In the genomic region with DNA sequence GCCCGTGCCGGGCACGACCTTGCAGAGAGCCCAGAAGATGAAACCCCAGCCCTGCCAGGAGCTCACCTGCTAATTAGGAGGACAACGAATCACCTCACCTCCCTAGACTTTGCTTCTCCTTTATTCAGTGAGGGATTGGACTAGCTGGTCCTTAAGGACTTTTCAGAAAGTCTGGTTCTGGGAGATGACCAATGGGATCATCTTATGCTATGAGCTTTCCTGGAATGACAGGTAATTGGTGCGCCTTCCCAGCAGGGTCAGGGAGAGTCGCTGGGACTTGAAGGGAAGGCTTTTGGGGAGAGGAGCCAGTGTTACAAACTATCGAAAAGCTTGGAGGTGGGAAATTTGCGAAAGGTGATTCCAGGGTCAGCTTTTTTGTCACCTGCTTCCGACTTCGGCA, we compare ENCODE assay signal across 8 cellular contexts.
A peak's percentile ranks its signal among the peaks of the same experiment; 100 is the strongest.
DNase-seq lines count a peak whose midpoint lies in the region; ATAC-seq, FAIRE-seq and TF ChIP-seq lines count a peak whose summit lies in the region.
"Not testable (repeated sequence)": the region's sequence is repeated elsewhere in the genome, so short reads cannot be mapped to it uniquely, and the experiment has no call there.

No MANE protein-coding gene starts in this region.

- TF ChIP-seq EP300 in tibial nerve (IDR thresholded peaks at IDR 0.05): not testable (repeated sequence)

- not testable (repeated sequence) for BruUV-seq in Panc1 (replicated peaks; lab: Mats Ljungman, UMichigan); endothelial cell of umbilical vein (replicated peaks; lab: Mats Ljungman, UMichigan)

- intact Hi-C loops in Panc1 (cut with micrococcal nuclease; ENCODE audit: unreplicated experiment); endothelial cell of umbilical vein (cut with micrococcal nuclease); kidney (cut with DNase I): not testable (repeated sequence)

- H3K79me2 ChIP-seq in KMS-11 (ENCODE audit: insufficient read depth, low read depth); endothelial cell of umbilical vein (ENCODE audit: control insufficient read depth, insufficient read depth, low read length): not testable (repeated sequence)

- H3K9me3 ChIP-seq in Panc1 (ENCODE audit: control insufficient read depth, insufficient read depth, low read depth, low read length); endothelial cell of umbilical vein (replicated peaks; ENCODE audit: control insufficient read depth, insufficient read depth, low read length); kidney (ENCODE audit: control insufficient read depth in 1 of 2, low read length in 2 of 2); neutrophil; tibial nerve: not testable (repeated sequence)

- CTCF ChIA-PET in Panc1 (lab: Charles Lee): not testable (repeated sequence)
- CTCF ChIA-PET in endothelial cell of umbilical vein (lab: Charles Lee): interaction anchor here (1.1 kb wide), 1 partner anchor 117 kb away, joined by 4 read pairs; no protein-coding TSS in a partner anchor

- not testable (repeated sequence) for H3K9me1 ChIP-seq in endothelial cell of umbilical vein (replicated peaks; ENCODE audit: control insufficient read depth, extremely low read depth, insufficient read depth, low read length)

- not testable (repeated sequence) for H3K4me3 ChIP-seq in KMS-11 (IDR thresholded peaks at IDR 0.05; ENCODE audit: insufficient read depth, low read depth, low read length)
- peak overlapping the region; percentile 54 to 75 for H3K4me3 ChIP-seq in Panc1 (ENCODE audit: low read depth in 2 of 2, low read length in 2 of 2)
- H3K4me3 ChIP-seq in endothelial cell of umbilical vein (replicated peaks in 1 of 3; ENCODE audit: insufficient read depth in 1 of 3, low read depth in 1 of 3, low read length in 3 of 3): peak overlapping the region; percentile 39 to 71 (median 65)
- peak overlapping the region; percentile 62 to 72 for H3K4me3 ChIP-seq in kidney (ENCODE audit: low read length in 2 of 2)
- peak overlapping the region; percentile 61 to 68 for H3K4me3 ChIP-seq in neutrophil (ENCODE audit: low read depth in 1 of 2, low read length in 1 of 2)
- peak overlapping the region; percentile 44 to 66 (median 50) for H3K4me3 ChIP-seq in tibial nerve

- not testable (repeated sequence) for TF ChIP-seq CTCF in KMS-11 (conservative IDR thresholded peaks at IDR 0.05; ENCODE audit: low read depth, low read length); Panc1 (IDR thresholded peaks at IDR 0.05); endothelial cell of umbilical vein (IDR thresholded peaks at IDR 0.05; ENCODE audit: extremely low read depth in 1 of 2, insufficient read depth in 1 of 2, low read depth in 1 of 2, low read length in 2 of 2); kidney (IDR thresholded peaks at IDR 0.05; ENCODE audit: borderline replicate concordance, extremely low read depth, insufficient read depth); neutrophil (IDR thresholded peaks at IDR 0.05); tibial nerve (IDR thresholded peaks at IDR 0.05)

- H3K4me1 ChIP-seq in KMS-11 (ENCODE audit: low read depth, poor library complexity, severe bottlenecking); Panc1 (ENCODE audit: control insufficient read depth, insufficient read depth, low read length); endothelial cell of umbilical vein (ENCODE audit: control insufficient read depth, extremely low read depth, insufficient read depth, low read length); kidney (ENCODE audit: control insufficient read depth in 1 of 2, insufficient read depth in 1 of 2, low read depth in 1 of 2, low read length in 2 of 2); neutrophil (ENCODE audit: control insufficient read depth in 1 of 2, insufficient read depth in 1 of 2, low read depth in 1 of 2, low read length in 1 of 2); tibial nerve: not testable (repeated sequence)

- WGBS in tibial nerve, 2 donors: 13 to 34% methylated on average over 6 of the region's 10 CpGs

- H3K36me3 ChIP-seq in KMS-11 (ENCODE audit: insufficient read depth); Panc1 (ENCODE audit: control insufficient read depth, insufficient read depth, low read length); endothelial cell of umbilical vein (ENCODE audit: control insufficient read depth in 2 of 2, extremely low read depth in 1 of 2, insufficient read depth in 2 of 2, low read length in 2 of 2); kidney (ENCODE audit: control insufficient read depth in 1 of 2, insufficient read depth in 2 of 2, low read length in 2 of 2); neutrophil; tibial nerve: not testable (repeated sequence)

- ATAC-seq in Panc1: peak; percentile 51
- ATAC-seq in activated naive CD4-positive, alpha-beta T cell treated with anti-CD3 and anti-CD28 coated beads, Interleukin-2, amount 50 U/mL, for 72 hours: not testable (repeated sequence)

- H2AFZ ChIP-seq in KMS-11 (ENCODE audit: low read depth) (peak overlapping the region; percentile 92), endothelial cell of umbilical vein (ENCODE audit: low read depth, low read length) (peak overlapping the region; percentile 92)

- H3K27ac Mint-ChIP-seq in activated naive CD4-positive, alpha-beta T cell treated with anti-CD3 and anti-CD28 coated beads, Interleukin-2, amount 50 U/mL, for 72 hours: peak overlapping the region; percentile 92 to 100

- H3K27ac ChIP-seq in KMS-11; endothelial cell of umbilical vein (ENCODE audit: insufficient read depth, low read depth, low read length); kidney (ENCODE audit: low read depth in 2 of 2, low read length in 2 of 2); neutrophil: not testable (repeated sequence)
- peak overlapping the region; percentile 44 for H3K27ac ChIP-seq in Panc1 (ENCODE audit: low read length)
- peak overlapping the region in 1 of 4 donors; percentile 61 for H3K27ac ChIP-seq in tibial nerve

- peak overlapping the region; percentile 83 for H3K4me2 ChIP-seq in KMS-11
- peak overlapping the region; percentile 80 for H3K4me2 ChIP-seq in endothelial cell of umbilical vein (ENCODE audit: insufficient read depth, low read length)

- not testable (repeated sequence) for H3K27me3 ChIP-seq in KMS-11 (ENCODE audit: insufficient read depth, low read depth); Panc1 (ENCODE audit: control insufficient read depth, insufficient read depth, low read length); endothelial cell of umbilical vein (ENCODE audit: control insufficient read depth in 2 of 2, insufficient read depth in 2 of 2, low read length in 2 of 2); neutrophil; tibial nerve

- FAIRE-seq in endothelial cell of umbilical vein (lab: Jason Lieb, UNC); kidney (lab: Jason Lieb, UNC): not testable (repeated sequence)

- peak overlapping the region; percentile 58; the same call in 1 of the 2 replicates for H3K9ac ChIP-seq in KMS-11
- H3K9ac ChIP-seq in endothelial cell of umbilical vein (replicated peaks; ENCODE audit: extremely low read depth, insufficient read depth, low read length): peak overlapping the region; percentile 34
- not testable (repeated sequence) for H3K9ac ChIP-seq in kidney (ENCODE audit: low read length in 2 of 2)

- H3K9me3 Mint-ChIP-seq in activated naive CD4-positive, alpha-beta T cell treated with anti-CD3 and anti-CD28 coated beads, Interleukin-2, amount 50 U/mL, for 72 hours: not testable (repeated sequence)

- dilution Hi-C loops in endothelial cell of umbilical vein (cut with MboI; ENCODE audit: extremely low pct_ligation_motif_present, low sequenced_read_pairs): not testable (repeated sequence)

- peaks cover 19 to 29% of the 10 kb centered on the region in 2 donors for H3K36me3 Mint-ChIP-seq in activated naive CD4-positive, alpha-beta T cell treated with anti-CD3 and anti-CD28 coated beads, Interleukin-2, amount 50 U/mL, for 72 hours

- peak; percentile 2 for DNase-seq in DMS153 treated with DMSO at 0.1 percent for 48 hours (lab: John Stamatoyannopoulos, UW; ENCODE audit: unreplicated experiment)
- not testable (repeated sequence) for DNase-seq in Panc1 (ENCODE audit: low read depth, low spot score); activated naive CD4-positive, alpha-beta T cell treated with anti-CD3 and anti-CD28 coated beads, Interleukin-2, amount 50 U/mL, for 72 hours (ENCODE audit: low spot score in 2 of 2); endothelial cell of umbilical vein (ENCODE audit: low read depth, low spot score); kidney; tibial nerve (ENCODE audit: low spot score in 2 of 2)

- not testable (repeated sequence) for TF ChIP-seq POLR2A in endothelial cell of umbilical vein (IDR thresholded peaks at IDR 0.05; ENCODE audit: low read depth, low read length); tibial nerve (IDR thresholded peaks at IDR 0.05)

- not testable (repeated sequence) for H4K20me1 ChIP-seq in KMS-11 (ENCODE audit: insufficient read depth); endothelial cell of umbilical vein (replicated peaks; ENCODE audit: control insufficient read depth, extremely low read depth, insufficient read depth, low read length)

- in situ Hi-C loops in Panc1 (cut with HindIII; ENCODE audit: low pct_unique_long_range_greater_than_20kb, low sequenced_read_pairs): not testable (repeated sequence)

- POLR2A ChIA-PET in Panc1 (lab: Charles Lee); endothelial cell of umbilical vein (lab: Charles Lee): not testable (repeated sequence)
